1 cellular context compared by ENCODE assay signal in the genomic region with DNA sequence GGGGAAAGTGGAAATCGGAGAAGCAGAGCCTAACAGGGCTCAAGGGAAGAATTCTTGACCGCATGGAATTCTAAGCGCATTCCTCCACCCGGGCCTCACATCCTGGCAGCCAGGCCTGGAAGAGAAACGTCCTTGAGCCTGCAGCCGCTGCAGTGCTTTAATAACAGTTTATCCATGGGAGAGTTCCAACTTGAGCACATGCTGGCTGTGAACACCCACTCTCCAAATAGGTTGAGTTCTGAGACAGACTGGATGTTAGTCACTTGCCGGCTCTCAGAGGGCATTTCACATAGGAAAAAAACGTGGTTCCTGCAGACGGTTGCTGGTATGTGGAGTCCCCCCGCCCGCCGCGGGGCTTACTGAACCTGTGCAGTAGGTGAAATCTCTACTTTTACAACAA.
A peak's percentile ranks its signal among the peaks of the same experiment; 100 is the strongest.
TF ChIP-seq lines count a peak whose summit lies in the region.

No MANE protein-coding gene starts in this region.

TF ChIP-seq in WTC11, 78 proteins besides CTCF, POLR2A, EP300 and RAD21 (continued from another document):
- TF ChIP-seq, protein P1, sequence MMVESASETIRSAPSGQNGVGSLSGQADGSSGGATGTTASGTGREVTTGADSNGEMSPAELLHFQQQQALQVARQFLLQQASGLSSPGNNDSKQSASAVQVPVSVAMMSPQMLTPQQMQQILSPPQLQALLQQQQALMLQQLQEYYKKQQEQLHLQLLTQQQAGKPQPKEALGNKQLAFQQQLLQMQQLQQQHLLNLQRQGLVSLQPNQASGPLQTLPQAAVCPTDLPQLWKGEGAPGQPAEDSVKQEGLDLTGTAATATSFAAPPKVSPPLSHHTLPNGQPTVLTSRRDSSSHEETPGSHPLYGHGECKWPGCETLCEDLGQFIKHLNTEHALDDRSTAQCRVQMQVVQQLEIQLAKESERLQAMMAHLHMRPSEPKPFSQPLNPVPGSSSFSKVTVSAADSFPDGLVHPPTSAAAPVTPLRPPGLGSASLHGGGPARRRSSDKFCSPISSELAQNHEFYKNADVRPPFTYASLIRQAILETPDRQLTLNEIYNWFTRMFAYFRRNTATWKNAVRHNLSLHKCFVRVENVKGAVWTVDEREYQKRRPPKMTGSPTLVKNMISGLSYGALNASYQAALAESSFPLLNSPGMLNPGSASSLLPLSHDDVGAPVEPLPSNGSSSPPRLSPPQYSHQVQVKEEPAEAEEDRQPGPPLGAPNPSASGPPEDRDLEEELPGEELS (CRISPR knock-in tag; IDR thresholded peaks at IDR 0.05), result peak; percentile 21; the same call in 1 of the 2 replicates
- TF ChIP-seq ATF1 (CRISPR knock-in tag; IDR thresholded peaks at IDR 0.05) (no peak), TEAD1 (CRISPR knock-in tag; IDR thresholded peaks at IDR 0.05) (peak; percentile 81; the same call in 1 of the 2 replicates), MYBL2 (CRISPR knock-in tag; IDR thresholded peaks at IDR 0.05) (no peak)
